Comparison of ENCODE assay signal across 1 cellular context in genomic region chr16:30956601-30957455, GRCh38.
A peak's percentile ranks its signal among the peaks of the same experiment; 100 is the strongest.
TF ChIP-seq lines count a peak whose summit lies in the region.

No MANE protein-coding gene starts in this region.

TF ChIP-seq in HepG2, 621 proteins besides CTCF, POLR2A, EP300 and RAD21 (continued from another document and continues in another):
- TF ChIP-seq ZNF687 (CRISPR knock-in tag; IDR thresholded peaks at IDR 0.05) (peak; percentile 70; the same call in 1 of the 2 replicates), YEATS4 (CRISPR knock-in tag; IDR thresholded peaks at IDR 0.05; ENCODE audit: borderline replicate concordance) (0 out of 2 replicates have a peak, but pooled peaks have one; percentile 38), ZMYM2 (CRISPR knock-in tag; IDR thresholded peaks at IDR 0.05) (peak; percentile 96), PRDM10 (CRISPR knock-in tag; IDR thresholded peaks at IDR 0.05; ENCODE audit: low read depth) (no peak; the same call in none of the 2 replicates), ZNF557 (CRISPR knock-in tag; IDR thresholded peaks at IDR 0.05) (0 out of 2 replicates have a peak, but pooled peaks have one; percentile 48), ZBTB38 (CRISPR knock-in tag; IDR thresholded peaks at IDR 0.05) (peak; percentile 93), ELK4 (CRISPR knock-in tag; IDR thresholded peaks at IDR 0.05; ENCODE audit: borderline replicate concordance) (no peak), KLF9 (CRISPR knock-in tag; IDR thresholded peaks at IDR 0.05; ENCODE audit: low read depth) (0 out of 2 replicates have a peak, but pooled peaks have one; percentile 9), TMF1 (CRISPR knock-in tag; IDR thresholded peaks at IDR 0.05; ENCODE audit: low read depth) (peak; percentile 6; the same call in 1 of the 2 replicates), WIZ (CRISPR knock-in tag; IDR thresholded peaks at IDR 0.05) (peak; percentile 73; the same call in 1 of the 2 replicates), HINFP (CRISPR knock-in tag; IDR thresholded peaks at IDR 0.05; ENCODE audit: low read depth) (0 out of 2 replicates have a peak, but pooled peaks have one; percentile 4), LRRFIP1 (CRISPR knock-in tag; conservative IDR thresholded peaks at IDR 0.05) (no peak), ZNF580 (CRISPR knock-in tag; IDR thresholded peaks at IDR 0.05; ENCODE audit: borderline replicate concordance, low read depth) (no peak; the same call in 1 of the 2 replicates), ATF6 (CRISPR knock-in tag; conservative IDR thresholded peaks at IDR 0.05) (no peak), ZNF496 (CRISPR knock-in tag; IDR thresholded peaks at IDR 0.05; ENCODE audit: insufficient replicate concordance) (no peak), MYNN (CRISPR knock-in tag; IDR thresholded peaks at IDR 0.05; ENCODE audit: low read depth) (0 out of 2 replicates have a peak, but pooled peaks have one; percentile 45), MXD1 (CRISPR knock-in tag; IDR thresholded peaks at IDR 0.05) (no peak), ZNF501 (CRISPR knock-in tag; IDR thresholded peaks at IDR 0.05) (peak; percentile 86), CENPBD1 (CRISPR knock-in tag; IDR thresholded peaks at IDR 0.05; ENCODE audit: borderline replicate concordance, low read depth) (peak; percentile 93; the same call in 1 of the 2 replicates), ZNF484 (CRISPR knock-in tag; IDR thresholded peaks at IDR 0.05; ENCODE audit: borderline replicate concordance, low read depth) (no peak), MBD4 (IDR thresholded peaks at IDR 0.05; ENCODE audit: borderline replicate concordance, low read length) (no peak), U2AF2 (IDR thresholded peaks at IDR 0.05; ENCODE audit: low read depth, low read length) (no peak), ZNF510 (CRISPR knock-in tag; IDR thresholded peaks at IDR 0.05; ENCODE audit: low read depth) (no peak), SIX4 (CRISPR knock-in tag; IDR thresholded peaks at IDR 0.05) (no peak), PATZ1 (CRISPR knock-in tag; IDR thresholded peaks at IDR 0.05) (peak; percentile 62), ATF7-NPFF (CRISPR knock-in tag; IDR thresholded peaks at IDR 0.05; ENCODE audit: low read depth) (peak; percentile 61; the same call in 1 of the 2 replicates), ZNF615 (CRISPR knock-in tag; IDR thresholded peaks at IDR 0.05; ENCODE audit: borderline replicate concordance) (peak; percentile 68; the same call in 1 of the 2 replicates), ATM (IDR thresholded peaks at IDR 0.05; ENCODE audit: borderline replicate concordance) (no peak), TRAFD1 (CRISPR knock-in tag; IDR thresholded peaks at IDR 0.05; ENCODE audit: borderline replicate concordance) (peak; percentile 87; the same call in 1 of the 2 replicates)
